Comparison of ENCODE assay signal across 1 cellular context in genomic region chr10:103551619-103552602, GRCh38.
TF ChIP-seq lines count a peak whose summit lies in the region.

No MANE protein-coding gene starts in this region.

TF ChIP-seq in GM12878, 131 proteins besides CTCF, POLR2A, EP300 and RAD21 (continued from another document):
- TF ChIP-seq, protein P1, sequence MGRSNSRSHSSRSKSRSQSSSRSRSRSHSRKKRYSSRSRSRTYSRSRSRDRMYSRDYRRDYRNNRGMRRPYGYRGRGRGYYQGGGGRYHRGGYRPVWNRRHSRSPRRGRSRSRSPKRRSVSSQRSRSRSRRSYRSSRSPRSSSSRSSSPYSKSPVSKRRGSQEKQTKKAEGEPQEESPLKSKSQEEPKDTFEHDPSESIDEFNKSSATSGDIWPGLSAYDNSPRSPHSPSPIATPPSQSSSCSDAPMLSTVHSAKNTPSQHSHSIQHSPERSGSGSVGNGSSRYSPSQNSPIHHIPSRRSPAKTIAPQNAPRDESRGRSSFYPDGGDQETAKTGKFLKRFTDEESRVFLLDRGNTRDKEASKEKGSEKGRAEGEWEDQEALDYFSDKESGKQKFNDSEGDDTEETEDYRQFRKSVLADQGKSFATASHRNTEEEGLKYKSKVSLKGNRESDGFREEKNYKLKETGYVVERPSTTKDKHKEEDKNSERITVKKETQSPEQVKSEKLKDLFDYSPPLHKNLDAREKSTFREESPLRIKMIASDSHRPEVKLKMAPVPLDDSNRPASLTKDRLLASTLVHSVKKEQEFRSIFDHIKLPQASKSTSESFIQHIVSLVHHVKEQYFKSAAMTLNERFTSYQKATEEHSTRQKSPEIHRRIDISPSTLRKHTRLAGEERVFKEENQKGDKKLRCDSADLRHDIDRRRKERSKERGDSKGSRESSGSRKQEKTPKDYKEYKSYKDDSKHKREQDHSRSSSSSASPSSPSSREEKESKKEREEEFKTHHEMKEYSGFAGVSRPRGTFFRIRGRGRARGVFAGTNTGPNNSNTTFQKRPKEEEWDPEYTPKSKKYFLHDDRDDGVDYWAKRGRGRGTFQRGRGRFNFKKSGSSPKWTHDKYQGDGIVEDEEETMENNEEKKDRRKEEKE (IDR thresholded peaks at IDR 0.05), result no peak
- TF ChIP-seq GABPA (IDR thresholded peaks at IDR 0.05; ENCODE audit: low read depth), result no peak
- TF ChIP-seq RAD51 (IDR thresholded peaks at IDR 0.05), result no peak
- no peak for TF ChIP-seq BCL3 (IDR thresholded peaks at IDR 0.05; ENCODE audit: borderline replicate concordance, insufficient read depth, low read depth, low read length, poor library complexity, severe bottlenecking)
- no peak for TF ChIP-seq HDGF (IDR thresholded peaks at IDR 0.05)
- no peak for TF ChIP-seq YBX1 (IDR thresholded peaks at IDR 0.05)
- TF ChIP-seq RUNX3 (IDR thresholded peaks at IDR 0.05; ENCODE audit: low read length), result no peak
- no peak for TF ChIP-seq POLR2AphosphoS2 (IDR thresholded peaks at IDR 0.05; ENCODE audit: low read depth, low read length)
- 0 out of 2 replicates have a peak, but pooled peaks have one; percentile 26 for TF ChIP-seq NR2F1 (conservative IDR thresholded peaks at IDR 0.05)
- TF ChIP-seq, protein P2, sequence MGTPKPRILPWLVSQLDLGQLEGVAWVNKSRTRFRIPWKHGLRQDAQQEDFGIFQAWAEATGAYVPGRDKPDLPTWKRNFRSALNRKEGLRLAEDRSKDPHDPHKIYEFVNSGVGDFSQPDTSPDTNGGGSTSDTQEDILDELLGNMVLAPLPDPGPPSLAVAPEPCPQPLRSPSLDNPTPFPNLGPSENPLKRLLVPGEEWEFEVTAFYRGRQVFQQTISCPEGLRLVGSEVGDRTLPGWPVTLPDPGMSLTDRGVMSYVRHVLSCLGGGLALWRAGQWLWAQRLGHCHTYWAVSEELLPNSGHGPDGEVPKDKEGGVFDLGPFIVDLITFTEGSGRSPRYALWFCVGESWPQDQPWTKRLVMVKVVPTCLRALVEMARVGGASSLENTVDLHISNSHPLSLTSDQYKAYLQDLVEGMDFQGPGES (IDR thresholded peaks at IDR 0.05), result no peak
- TF ChIP-seq IKZF2 (IDR thresholded peaks at IDR 0.05), result peak in 1 of 2 experiments; percentile 15; a peak in 1 of 4 replicates
- 0 out of 2 replicates have a peak, but pooled peaks have one; percentile 41 for TF ChIP-seq GATAD2B (conservative IDR thresholded peaks at IDR 0.05; ENCODE audit: low read depth)
- no peak for TF ChIP-seq CEBPB (IDR thresholded peaks at IDR 0.05; ENCODE audit: borderline replicate concordance in 1 of 2, low read depth in 2 of 2, low read length in 2 of 2)
- TF ChIP-seq TCF3 (IDR thresholded peaks at IDR 0.05; ENCODE audit: borderline replicate concordance, insufficient read depth, low read depth, low read length), result no peak
- no peak for TF ChIP-seq NRF1 (conservative IDR thresholded peaks at IDR 0.05; ENCODE audit: low read depth, low read length)
- TF ChIP-seq, protein P3, sequence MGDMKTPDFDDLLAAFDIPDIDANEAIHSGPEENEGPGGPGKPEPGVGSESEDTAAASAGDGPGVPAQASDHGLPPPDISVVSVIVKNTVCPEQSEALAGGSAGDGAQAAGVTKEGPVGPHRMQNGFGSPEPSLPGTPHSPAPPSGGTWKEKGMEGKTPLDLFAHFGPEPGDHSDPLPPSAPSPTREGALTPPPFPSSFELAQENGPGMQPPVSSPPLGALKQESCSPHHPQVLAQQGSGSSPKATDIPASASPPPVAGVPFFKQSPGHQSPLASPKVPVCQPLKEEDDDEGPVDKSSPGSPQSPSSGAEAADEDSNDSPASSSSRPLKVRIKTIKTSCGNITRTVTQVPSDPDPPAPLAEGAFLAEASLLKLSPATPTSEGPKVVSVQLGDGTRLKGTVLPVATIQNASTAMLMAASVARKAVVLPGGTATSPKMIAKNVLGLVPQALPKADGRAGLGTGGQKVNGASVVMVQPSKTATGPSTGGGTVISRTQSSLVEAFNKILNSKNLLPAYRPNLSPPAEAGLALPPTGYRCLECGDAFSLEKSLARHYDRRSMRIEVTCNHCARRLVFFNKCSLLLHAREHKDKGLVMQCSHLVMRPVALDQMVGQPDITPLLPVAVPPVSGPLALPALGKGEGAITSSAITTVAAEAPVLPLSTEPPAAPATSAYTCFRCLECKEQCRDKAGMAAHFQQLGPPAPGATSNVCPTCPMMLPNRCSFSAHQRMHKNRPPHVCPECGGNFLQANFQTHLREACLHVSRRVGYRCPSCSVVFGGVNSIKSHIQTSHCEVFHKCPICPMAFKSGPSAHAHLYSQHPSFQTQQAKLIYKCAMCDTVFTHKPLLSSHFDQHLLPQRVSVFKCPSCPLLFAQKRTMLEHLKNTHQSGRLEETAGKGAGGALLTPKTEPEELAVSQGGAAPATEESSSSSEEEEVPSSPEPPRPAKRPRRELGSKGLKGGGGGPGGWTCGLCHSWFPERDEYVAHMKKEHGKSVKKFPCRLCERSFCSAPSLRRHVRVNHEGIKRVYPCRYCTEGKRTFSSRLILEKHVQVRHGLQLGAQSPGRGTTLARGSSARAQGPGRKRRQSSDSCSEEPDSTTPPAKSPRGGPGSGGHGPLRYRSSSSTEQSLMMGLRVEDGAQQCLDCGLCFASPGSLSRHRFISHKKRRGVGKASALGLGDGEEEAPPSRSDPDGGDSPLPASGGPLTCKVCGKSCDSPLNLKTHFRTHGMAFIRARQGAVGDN (IDR thresholded peaks at IDR 0.05), result no peak
- TF ChIP-seq, protein P4, sequence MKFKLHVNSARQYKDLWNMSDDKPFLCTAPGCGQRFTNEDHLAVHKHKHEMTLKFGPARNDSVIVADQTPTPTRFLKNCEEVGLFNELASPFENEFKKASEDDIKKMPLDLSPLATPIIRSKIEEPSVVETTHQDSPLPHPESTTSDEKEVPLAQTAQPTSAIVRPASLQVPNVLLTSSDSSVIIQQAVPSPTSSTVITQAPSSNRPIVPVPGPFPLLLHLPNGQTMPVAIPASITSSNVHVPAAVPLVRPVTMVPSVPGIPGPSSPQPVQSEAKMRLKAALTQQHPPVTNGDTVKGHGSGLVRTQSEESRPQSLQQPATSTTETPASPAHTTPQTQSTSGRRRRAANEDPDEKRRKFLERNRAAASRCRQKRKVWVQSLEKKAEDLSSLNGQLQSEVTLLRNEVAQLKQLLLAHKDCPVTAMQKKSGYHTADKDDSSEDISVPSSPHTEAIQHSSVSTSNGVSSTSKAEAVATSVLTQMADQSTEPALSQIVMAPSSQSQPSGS (IDR thresholded peaks at IDR 0.05; ENCODE audit: low read length), result no peak
- TF ChIP-seq TCF12 (IDR thresholded peaks at IDR 0.05; ENCODE audit: low read depth, low read length), result no peak
- no peak for TF ChIP-seq CREM (IDR thresholded peaks at IDR 0.05; ENCODE audit: low read depth)
- TF ChIP-seq ASH2L (IDR thresholded peaks at IDR 0.05; ENCODE audit: borderline replicate concordance, low read depth), result no peak
- no peak for TF ChIP-seq LARP7 (IDR thresholded peaks at IDR 0.05)
- TF ChIP-seq NR2C1 (IDR thresholded peaks at IDR 0.05), result no peak
- TF ChIP-seq, protein P5, sequence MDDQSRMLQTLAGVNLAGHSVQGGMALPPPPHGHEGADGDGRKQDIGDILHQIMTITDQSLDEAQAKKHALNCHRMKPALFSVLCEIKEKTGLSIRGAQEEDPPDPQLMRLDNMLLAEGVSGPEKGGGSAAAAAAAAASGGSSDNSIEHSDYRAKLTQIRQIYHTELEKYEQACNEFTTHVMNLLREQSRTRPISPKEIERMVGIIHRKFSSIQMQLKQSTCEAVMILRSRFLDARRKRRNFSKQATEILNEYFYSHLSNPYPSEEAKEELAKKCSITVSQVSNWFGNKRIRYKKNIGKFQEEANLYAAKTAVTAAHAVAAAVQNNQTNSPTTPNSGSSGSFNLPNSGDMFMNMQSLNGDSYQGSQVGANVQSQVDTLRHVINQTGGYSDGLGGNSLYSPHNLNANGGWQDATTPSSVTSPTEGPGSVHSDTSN (IDR thresholded peaks at IDR 0.05; ENCODE audit: insufficient replicate concordance, low read depth, low read length), result no peak
- TF ChIP-seq SREBF1 (IDR thresholded peaks at IDR 0.05; ENCODE audit: low read length), result no peak
- TF ChIP-seq TAF1 (IDR thresholded peaks at IDR 0.05; ENCODE audit: borderline replicate concordance, low read depth, low read length), result no peak
- TF ChIP-seq IKZF1 (conservative IDR thresholded peaks at IDR 0.05), result peak; percentile 31
- no peak for TF ChIP-seq ZNF207 (IDR thresholded peaks at IDR 0.05; ENCODE audit: borderline replicate concordance)
- no peak for TF ChIP-seq PRDM15 (CRISPR knock-in tag; IDR thresholded peaks at IDR 0.05)
- TF ChIP-seq DPF2 (IDR thresholded peaks at IDR 0.05), result no peak
- TF ChIP-seq TCF7 (IDR thresholded peaks at IDR 0.05; ENCODE audit: borderline replicate concordance), result no peak
- TF ChIP-seq MEF2B (IDR thresholded peaks at IDR 0.05; ENCODE audit: partially characterized antibody, poor library complexity, severe bottlenecking), result no peak
- no peak for TF ChIP-seq EZH2 (IDR thresholded peaks at IDR 0.05; ENCODE audit: borderline replicate concordance, control insufficient read depth, low read depth, low read length)
- TF ChIP-seq SPI1 (IDR thresholded peaks at IDR 0.05; ENCODE audit: borderline replicate concordance, insufficient read depth, low read depth, low read length), result peak; percentile 72; the same call in 1 of the 2 replicates
- no peak for TF ChIP-seq BCL11A (IDR thresholded peaks at IDR 0.05; ENCODE audit: low read depth, low read length)
